ENCODE assay signal across 18 cellular contexts in genomic region chr20:5480824-5481600, GRCh38.
DNase-seq lines count a peak whose midpoint lies in the region; ATAC-seq, FAIRE-seq and TF ChIP-seq lines count a peak whose summit lies in the region.
"Had no signal": no experiment of that assay in that cellular context is flagged by ENCODE, and none has a peak within 500 bp of the region (broad histone marks: within the 10 kb centered on the region; RNA-seq: fewer than 3 reads in every experiment).

No MANE protein-coding gene starts in this region.

- no peak overlapping the region for H3K14ac ChIP-seq in neuronal stem cell (ENCODE audit: low read length)

- H2AK5ac ChIP-seq in neuronal stem cell (ENCODE audit: low read depth, low read length), result no peak overlapping the region

- no peak for ATAC-seq in GM18505 (IDR thresholded peaks at IDR 0.05; ENCODE audit: unreplicated experiment)
- no peak for ATAC-seq in HG02973 (IDR thresholded peaks at IDR 0.05; ENCODE audit: unreplicated experiment)

- no peak overlapping the region for H2BK5ac ChIP-seq in neuronal stem cell (ENCODE audit: low read length)

- TF ChIP-seq CTCF in HEK293 (tag by site-specific recombination; IDR thresholded peaks at IDR 0.05), result no peak

- TF ChIP-seq POLR2A in GM18505 (IDR thresholded peaks at IDR 0.05; ENCODE audit: borderline replicate concordance, extremely low read depth, insufficient read depth, insufficient read length), result no peak

- no peak overlapping the region for H2BK120ac ChIP-seq in neuronal stem cell (ENCODE audit: low read depth, low read length)

- no peak overlapping the region for H2AFZ ChIP-seq in neuronal stem cell (ENCODE audit: low read length)

- H3K27me3 ChIP-seq in neuronal stem cell (ENCODE audit: control insufficient read depth in 3 of 3, insufficient read depth in 3 of 3, low read depth in 1 of 3, low read length in 3 of 3), result peaks cover 0 to 45% (median 0%) of the 10 kb centered on the region in 3 experiments
- H3K27me3 ChIP-seq: adrenal gland, MG63 had no signal

- no peak overlapping the region for H4K8ac ChIP-seq in neuronal stem cell (ENCODE audit: low read depth, low read length)

- no peak overlapping the region for H3K4me2 ChIP-seq in neuronal stem cell (ENCODE audit: insufficient read depth, low read length, poor library complexity, severe bottlenecking)

- no peaks in the 10 kb centered on the region for H3K79me1 ChIP-seq in neuronal stem cell (ENCODE audit: low read depth, low read length)

- CTCF ChIA-PET in HEK293 (lab: Yijun Ruan, JAX), result no interaction called here

- H3K9ac ChIP-seq in neuronal stem cell (ENCODE audit: low read depth, low read length, poor library complexity), result no peak overlapping the region

- H3K27ac ChIP-seq in HEK293 (ENCODE audit: extremely low read depth, low read depth, low read length) (no peak overlapping the region), neuronal stem cell (replicated peaks; ENCODE audit: low read length) (no peak overlapping the region)
- H3K27ac ChIP-seq: adrenal gland, epithelial cell of prostate, SJCRH30 had no signal

- H4K91ac ChIP-seq in neuronal stem cell (ENCODE audit: low read depth, low read length, poor library complexity), result no peak overlapping the region

- in situ Hi-C loops in SK-MEL-5 (cut with HindIII; ENCODE audit: low pct_unique_long_range_greater_than_20kb, low sequenced_read_pairs), result no loop called here

- no peaks in the 10 kb centered on the region for H3K9me3 ChIP-seq in HEK293 (ENCODE audit: control insufficient read depth, insufficient read depth, low read depth, low read length)
- no peaks in the 10 kb centered on the region for H3K9me3 ChIP-seq in neuronal stem cell (replicated peaks in 1 of 2; ENCODE audit: control insufficient read depth in 2 of 2, insufficient read depth in 1 of 2, low read depth in 1 of 2, low read length in 2 of 2)
- H3K9me3 ChIP-seq: adrenal gland, MG63, SJCRH30 had no signal

- no peak overlapping the region for H3K18ac ChIP-seq in neuronal stem cell (ENCODE audit: low read length)

- H3K4me3 ChIP-seq in HEK293 (ENCODE audit: low read depth, low read length) (no peak overlapping the region), neuronal stem cell (ENCODE audit: low read length in 2 of 2) (no peak overlapping the region)
- H3K4me3 ChIP-seq: adrenal gland, MG63, SJCRH30 had no signal

- H3K36me3 ChIP-seq in HEK293 (ENCODE audit: control insufficient read depth in 2 of 2, insufficient read depth in 1 of 2, low read length in 2 of 2) (no peaks in the 10 kb centered on the region), neuronal stem cell (replicated peaks in 1 of 2; ENCODE audit: control insufficient read depth in 2 of 2, insufficient read depth in 2 of 2, low read length in 2 of 2) (no peaks in the 10 kb centered on the region)
- H3K36me3 ChIP-seq: adrenal gland, MG63, SJCRH30 had no signal

- FAIRE-seq in RCC 7860 (lab: Jason Lieb, UNC), result no peak
- FAIRE-seq: islet of Langerhans had no signal

- no peak overlapping the region for H2BK15ac ChIP-seq in neuronal stem cell (ENCODE audit: low read length)

- POLR2A ChIA-PET in HEK293 (lab: Yijun Ruan, JAX), result no interaction called here

- no peak overlapping the region for H3K23ac ChIP-seq in neuronal stem cell (ENCODE audit: low read depth, low read length, poor library complexity)

- H3K4ac ChIP-seq in neuronal stem cell (ENCODE audit: low read length), result no peak overlapping the region

- H3K4me1 ChIP-seq in HEK293 (ENCODE audit: control insufficient read depth, insufficient read depth, low read length) (no peaks in the 10 kb centered on the region), neuronal stem cell (ENCODE audit: control insufficient read depth in 2 of 2, insufficient read depth in 1 of 2, low read depth in 1 of 2, low read length in 2 of 2) (no peaks in the 10 kb centered on the region)
- H3K4me1 ChIP-seq: adrenal gland, SJCRH30 had no signal

- H2BK12ac ChIP-seq in neuronal stem cell (ENCODE audit: low read length), result no peak overlapping the region

- peak; percentile 21 for DNase-seq in COR-L47 (lab: John Stamatoyannopoulos, UW)
- peak; percentile 91 for DNase-seq in NCI-H2029 (lab: John Stamatoyannopoulos, UW)
- DNase-seq in SK-MEL-5 (ENCODE audit: low read depth, low spot score), result peak; percentile 13
- DNase-seq in RCC 7860 (ENCODE audit: low spot score), result no peak
- DNase-seq in neuronal stem cell (ENCODE audit: low spot score), result no peak
- DNase-seq: activated CD4-positive, alpha-beta memory T cell treated with anti-CD3 and anti-CD28 coated beads, Interleukin-2, amount 10 ng/mL, durations not matched to agents 7 days and 5 days; HFFc6; MG63; NK-92 treated with Interleukin-12 subunit alpha and Interleukin-12 subunit beta, amount 100 ng/mL, for 24 hours; stimulated activated CD4-positive, alpha-beta T cell treated with anti-CD3 and anti-CD28 coated beads, Interleukin-15, amount 100 ng/mL, for 24 hours; substantia nigra had no signal

- WGBS in neuronal stem cell (ENCODE audit: extremely low coverage in 2 of 2, insufficient read length in 2 of 2, insufficient replicate concordance in 1 of 2), 2 donors, result no CpG with 5 or more reads among the region's 6 CpGs

TF ChIP-seq in HEK293, 187 proteins besides CTCF, POLR2A, EP300 and RAD21:
- no peak for TF ChIP-seq PRDM6 (tag by site-specific recombination; IDR thresholded peaks at IDR 0.05)
- 0 out of 2 replicates have a peak, but pooled peaks have one; percentile 11 for TF ChIP-seq ATF2 (tag by site-specific recombination; IDR thresholded peaks at IDR 0.05; ENCODE audit: low read depth)

Comparison
In these comparisons a context has a peak if more than half of its experiments do, and no peak if none do; other contexts are left out.
1. DNase-seq: peak in COR-L47 (single experiment), NCI-H2029 (single experiment) and SK-MEL-5 (single experiment); none in RCC 7860 (single experiment) and neuronal stem cell (single experiment).